14 cellular contexts compared by ENCODE assay signal in genomic region chr12:123028475-123028874, GRCh38. TPM values are rescaled to one million over a fixed set of nuclear protein-coding genes. Genes with fewer than 3 reads are reported as not detected.
DNase-seq lines count a peak whose midpoint lies in the region; ATAC-seq, FAIRE-seq and TF ChIP-seq lines count a peak whose summit lies in the region.
"Had no signal": no experiment of that assay in that cellular context is flagged by ENCODE, and none has a peak within 500 bp of the region (broad histone marks: within the 10 kb centered on the region; RNA-seq: fewer than 3 reads in every experiment).

No MANE protein-coding gene starts in this region.

- ATAC-seq in natural killer cell (peak in 2 of 3 donors; percentile 28 to 49), HG02884 (IDR thresholded peaks at IDR 0.05; ENCODE audit: unreplicated experiment) (no peak), HG03045 (IDR thresholded peaks at IDR 0.05; ENCODE audit: unreplicated experiment) (no peak)
- no peak for ATAC-seq in natural killer cell treated with Interleukin-12 subunit alpha and Interleukin-12 subunit beta and Interleukin-15 and Interleukin-18, amount 100 ng/mL, for 72 hours
- ATAC-seq in CD8-positive, alpha-beta T cell: no peak
- ATAC-seq: A549, GM12878 had no signal

- intact Hi-C loops in natural killer cell (cut with micrococcal nuclease) (no loop called here), kidney (cut with DNase I) (no loop called here)
- intact Hi-C loops in CD8-positive, alpha-beta T cell (cut with DNase I, micrococcal nuclease): no loop called here

- no peak overlapping the region for H3K27ac Mint-ChIP-seq in natural killer cell
- H3K27ac Mint-ChIP-seq in natural killer cell treated with Interleukin-12 subunit alpha and Interleukin-12 subunit beta and Interleukin-15 and Interleukin-18, amount 100 ng/mL, for 72 hours: no peak overlapping the region
- peak overlapping the region; percentile 57 for H3K27ac Mint-ChIP-seq in CD8-positive, alpha-beta T cell
- H3K27ac Mint-ChIP-seq: GM23338 had no signal

- DNase-seq in natural killer cell: no peak
- DNase-seq in natural killer cell treated with Interleukin-12 subunit alpha and Interleukin-12 subunit beta and Interleukin-15 and Interleukin-18, amount 100 ng/mL, for 72 hours (ENCODE audit: low spot score): no peak
- no peak for DNase-seq in CD8-positive, alpha-beta T cell
- peak; percentile 10 for DNase-seq in kidney
- DNase-seq in substantia nigra (lab: John Stamatoyannopoulos, UW): no peak
- DNase-seq: BE2C, DMS79, IMR-90 had no signal

- H3K9me3 Mint-ChIP-seq in natural killer cell: no peaks in the 10 kb centered on the region
- H3K9me3 Mint-ChIP-seq in natural killer cell treated with Interleukin-12 subunit alpha and Interleukin-12 subunit beta and Interleukin-15 and Interleukin-18, amount 100 ng/mL, for 72 hours: no peaks in the 10 kb centered on the region
- H3K9me3 Mint-ChIP-seq in CD8-positive, alpha-beta T cell: no peaks in the 10 kb centered on the region
- H3K9me3 Mint-ChIP-seq: GM23338 had no signal

- no peak overlapping the region for H3K4me3 Mint-ChIP-seq in natural killer cell
- no peak overlapping the region for H3K4me3 Mint-ChIP-seq in natural killer cell treated with Interleukin-12 subunit alpha and Interleukin-12 subunit beta and Interleukin-15 and Interleukin-18, amount 100 ng/mL, for 72 hours
- H3K4me3 Mint-ChIP-seq in CD8-positive, alpha-beta T cell: no peak overlapping the region
- H3K4me3 Mint-ChIP-seq: GM23338 had no signal

- H3K27ac ChIP-seq in CD8-positive, alpha-beta T cell (ENCODE audit: low read depth, low read length): no peak overlapping the region
- H3K27ac ChIP-seq in kidney (ENCODE audit: low read depth in 2 of 2, low read length in 2 of 2) (no peak overlapping the region), substantia nigra (ENCODE audit: low read depth, low read length, poor library complexity, severe bottlenecking) (no peak overlapping the region)
- H3K27ac ChIP-seq: A549 had no signal

- TF ChIP-seq CTCF in natural killer cell (IDR thresholded peaks at IDR 0.05) (no peak), kidney (IDR thresholded peaks at IDR 0.05; ENCODE audit: borderline replicate concordance, extremely low read depth, insufficient read depth) (no peak)
- TF ChIP-seq CTCF in CD8-positive, alpha-beta T cell (IDR thresholded peaks at IDR 0.05): no peak

- POLR2A ChIA-PET in CD8-positive, alpha-beta T cell (lab: Charles Lee): interaction anchor here (0.6 to 0.8 kb wide), 2 partner anchors 46 to 213 kb away, joined by 3 to 4 read pairs; no protein-coding TSS in a partner anchor

- FAIRE-seq in kidney (lab: Jason Lieb, UNC): no peak
- FAIRE-seq: A549, GM12878, GM18507 had no signal

- H3K4me1 Mint-ChIP-seq in natural killer cell: peaks cover 10% of the 10 kb centered on the region in 2 donors
- peaks cover 17% of the 10 kb centered on the region in 2 donors for H3K4me1 Mint-ChIP-seq in natural killer cell treated with Interleukin-12 subunit alpha and Interleukin-12 subunit beta and Interleukin-15 and Interleukin-18, amount 100 ng/mL, for 72 hours (ENCODE audit: low read depth in 2 of 2)
- peaks cover 30% of the 10 kb centered on the region for H3K4me1 Mint-ChIP-seq in CD8-positive, alpha-beta T cell (ENCODE audit: low read depth)

- H3K4me3 ChIP-seq in CD8-positive, alpha-beta T cell (ENCODE audit: low read depth, low read length): no peak overlapping the region
- H3K4me3 ChIP-seq in kidney (ENCODE audit: low read length in 2 of 2): no peak overlapping the region
- H3K4me3 ChIP-seq: A549, GM12878, GM23338 had no signal

- no peaks in the 10 kb centered on the region for H3K27me3 ChIP-seq in CD8-positive, alpha-beta T cell (ENCODE audit: insufficient read depth, low read length)
- H3K27me3 ChIP-seq: BE2C had no signal

- H3K4me1 ChIP-seq in CD8-positive, alpha-beta T cell (ENCODE audit: insufficient read depth, low read length): peaks cover 13% of the 10 kb centered on the region
- no peaks in the 10 kb centered on the region for H3K4me1 ChIP-seq in kidney (ENCODE audit: control insufficient read depth in 1 of 2, insufficient read depth in 1 of 2, low read depth in 1 of 2, low read length in 2 of 2)
- H3K4me1 ChIP-seq: BE2C had no signal

- H3K36me3 ChIP-seq in CD8-positive, alpha-beta T cell (ENCODE audit: insufficient read depth, low read length): no peaks in the 10 kb centered on the region
- peaks cover 6 to 19% of the 10 kb centered on the region in 2 donors for H3K36me3 ChIP-seq in kidney (ENCODE audit: control insufficient read depth in 1 of 2, insufficient read depth in 2 of 2, low read length in 2 of 2)
- H3K36me3 ChIP-seq: BE2C had no signal

- no peaks in the 10 kb centered on the region for H3K9me3 ChIP-seq in CD8-positive, alpha-beta T cell (ENCODE audit: low read length)
- H3K9me3 ChIP-seq in kidney (ENCODE audit: control insufficient read depth in 1 of 2, low read length in 2 of 2): no peaks in the 10 kb centered on the region
- H3K9me3 ChIP-seq: A549, BE2C had no signal

- H3K36me3 Mint-ChIP-seq in natural killer cell: no peaks in the 10 kb centered on the region
- H3K36me3 Mint-ChIP-seq in natural killer cell treated with Interleukin-12 subunit alpha and Interleukin-12 subunit beta and Interleukin-15 and Interleukin-18, amount 100 ng/mL, for 72 hours: no peaks in the 10 kb centered on the region
- H3K36me3 Mint-ChIP-seq in CD8-positive, alpha-beta T cell: peaks cover 40% of the 10 kb centered on the region

- H3K27me3 Mint-ChIP-seq in natural killer cell (ENCODE audit: low read depth in 2 of 2): no peaks in the 10 kb centered on the region
- H3K27me3 Mint-ChIP-seq in natural killer cell treated with Interleukin-12 subunit alpha and Interleukin-12 subunit beta and Interleukin-15 and Interleukin-18, amount 100 ng/mL, for 72 hours: no peaks in the 10 kb centered on the region
- H3K27me3 Mint-ChIP-seq in CD8-positive, alpha-beta T cell (ENCODE audit: low read depth): no peaks in the 10 kb centered on the region

- no peak overlapping the region for H3K9ac ChIP-seq in kidney (ENCODE audit: low read length in 2 of 2)

- CTCF ChIA-PET in CD8-positive, alpha-beta T cell (lab: Charles Lee): interaction anchor here (1.6 kb wide), 1 partner anchor 9 kb away, joined by 4 read pairs; no protein-coding TSS in a partner anchor

RNA-seq across cellular contexts. Expression of gene ARL6IP4, which starts 48.0 kb away (rescaled TPM):
- total RNA-seq in natural killer cell: 100 to 1,000 TPM in 2 of 3 donors, 10 to 100 TPM in 1; 97.2 to 136 (median 116) TPM
- 100 to 1,000 TPM; 146 to 212 TPM for total RNA-seq in natural killer cell treated with Interleukin-12 subunit alpha and Interleukin-12 subunit beta and Interleukin-15 and Interleukin-18, amount 100 ng/mL, for 72 hours
- 100 to 1,000 TPM; 130 to 131 TPM for total RNA-seq in CD8-positive, alpha-beta T cell
- 168 TPM for total RNA-seq in kidney
- polyA plus RNA-seq in kidney (ENCODE audit: insufficient read depth, low read depth, low replicate concordance): 362 TPM

RNA-seq across cellular contexts. Expression of gene OGFOD2, which starts 53.4 kb away (rescaled TPM):
- total RNA-seq in natural killer cell: 10 to 100 TPM; 16.6 to 23.7 (median 20.7) TPM
- total RNA-seq in natural killer cell treated with Interleukin-12 subunit alpha and Interleukin-12 subunit beta and Interleukin-15 and Interleukin-18, amount 100 ng/mL, for 72 hours: 10 to 100 TPM; 19.1 to 36.8 TPM
- 10 to 100 TPM in 1 of 2 experiments, 1 to 10 TPM in 1; 9.4 to 10.5 TPM for total RNA-seq in CD8-positive, alpha-beta T cell
- total RNA-seq in kidney: 22.9 TPM
- polyA plus RNA-seq in kidney (ENCODE audit: insufficient read depth, low read depth, low replicate concordance): 27.5 TPM

Comparison
In these comparisons a context has a peak if more than half of its experiments do, and no peak if none do; other contexts are left out.
1. ATAC-seq: peak in natural killer cell (2 of 3); none in natural killer cell treated with Interleukin-12 subunit alpha and Interleukin-12 subunit beta and Interleukin-15 and Interleukin-18, amount 100 ng/mL, for 72 hours (0 of 2), CD8-positive, alpha-beta T cell (single experiment), HG02884 (single experiment) and HG03045 (single experiment).